28 cellular contexts compared by ENCODE assay signal in genomic region chr19:17684256-17684655, GRCh38. TPM values are rescaled to one million over a fixed set of nuclear protein-coding genes. Genes with fewer than 3 reads are reported as not detected.
"Had no signal": no experiment of that assay in that cellular context is flagged by ENCODE, and none has a peak within 500 bp of the region (broad histone marks: within the 10 kb centered on the region; RNA-seq: fewer than 3 reads in every experiment).

No MANE protein-coding gene starts in this region.

- DNase-seq: colonic mucosa; cortex of kidney; effector CD8-positive, alpha-beta T cell; effector memory CD8-positive, alpha-beta T cell; endodermal cell; erythroblast; esophagus squamous epithelium; foreskin fibroblast; foreskin melanocyte; gastrocnemius medialis; glutamatergic neuron; head of caudate nucleus; heart right ventricle; hippocampal formation; left cardiac atrium; left lung; left ventricle myocardium superior; lower lobe of right lung; mesenchymal stem cell; mucosa of descending colon had no signal

- H3K27ac Mint-ChIP-seq: dendritic cell treated with granulocyte-macrophage colony-stimulating factor and Interleukin-4, amounts not matched to agents 40 ng/mL and 50 ng/mL, for 4 days; effector memory CD8-positive, alpha-beta T cell; endodermal cell; mesothelial cell of epicardium had no signal

- H3K4me1 ChIP-seq: colonic mucosa had no signal

- H3K4me3 ChIP-seq: colonic mucosa, esophagus squamous epithelium, gastrocnemius medialis, heart right ventricle, left lung, lower lobe of right lung, mucosa of descending colon had no signal

- H3K27ac ChIP-seq: colonic mucosa, epithelial cell of prostate, esophagus squamous epithelium, gastrocnemius medialis, heart right ventricle, left lung, lower lobe of right lung had no signal

- H3K36me3 ChIP-seq: colonic mucosa, esophagus squamous epithelium, gastrocnemius medialis, heart right ventricle, left lung, lower lobe of right lung had no signal

- FAIRE-seq: endometrium, islet of Langerhans, keratinocyte had no signal

- H3K36me3 Mint-ChIP-seq: mesothelial cell of epicardium had no signal

- ATAC-seq: effector memory CD8-positive, alpha-beta T cell; esophagus mucosa; gastrocnemius medialis; heart right ventricle; left cardiac atrium; left lung; left ventricle myocardium superior; lower lobe of right lung; mucosa of descending colon had no signal

- H3K9me3 Mint-ChIP-seq: dendritic cell treated with granulocyte-macrophage colony-stimulating factor and Interleukin-4, amounts not matched to agents 40 ng/mL and 50 ng/mL, for 4 days; endodermal cell; mesothelial cell of epicardium had no signal

- H3K9me3 ChIP-seq: colonic mucosa, esophagus squamous epithelium, gastrocnemius medialis, heart right ventricle, left lung, lower lobe of right lung, mucosa of descending colon had no signal

- H3K4me3 Mint-ChIP-seq: dendritic cell treated with granulocyte-macrophage colony-stimulating factor and Interleukin-4, amounts not matched to agents 40 ng/mL and 50 ng/mL, for 4 days; effector memory CD8-positive, alpha-beta T cell; endodermal cell; mesothelial cell of epicardium had no signal

RNA-seq across cellular contexts. Expression of gene UNC13A, which starts 3.9 kb away (rescaled TPM):
- total RNA-seq: gastrocnemius medialis, left ventricle myocardium superior, lower leg skin had no signal
